15 cellular contexts compared by ENCODE assay signal in genomic region chr9:120689860-120690259, GRCh38. TPM values are rescaled to one million over a fixed set of nuclear protein-coding genes. Genes with fewer than 3 reads are reported as not detected.
A peak's percentile ranks its signal among the peaks of the same experiment; 100 is the strongest.
DNase-seq lines count a peak whose midpoint lies in the region; ATAC-seq and TF ChIP-seq lines count a peak whose summit lies in the region.
"Had no signal": no experiment of that assay in that cellular context is flagged by ENCODE, and none has a peak within 500 bp of the region (broad histone marks: within the 10 kb centered on the region; RNA-seq: fewer than 3 reads in every experiment).

No MANE protein-coding gene starts in this region.

- no peaks in the 10 kb centered on the region for H3K9me3 ChIP-seq in right cardiac atrium (ENCODE audit: control insufficient read depth, low read length)
- no peaks in the 10 kb centered on the region for H3K9me3 ChIP-seq in mucosa of descending colon
- H3K9me3 ChIP-seq: lower lobe of right lung, prostate gland, SJCRH30 had no signal

- H3K27ac ChIP-seq in right cardiac atrium (ENCODE audit: low read length), result no peak overlapping the region
- H3K27ac ChIP-seq: lower lobe of right lung, prostate gland, SJCRH30 had no signal

- H3K4me3 ChIP-seq in right cardiac atrium (ENCODE audit: low read length) (no peak overlapping the region), mucosa of descending colon (no peak overlapping the region)
- H3K4me3 ChIP-seq: lower lobe of right lung, prostate gland, SJCRH30 had no signal

- no peak for ATAC-seq in right cardiac atrium
- no peak for ATAC-seq in mucosa of descending colon
- ATAC-seq: lower lobe of right lung had no signal

- in situ Hi-C loops in SK-MEL-5 (cut with HindIII; ENCODE audit: low pct_unique_long_range_greater_than_20kb, low sequenced_read_pairs), result no loop called here

- no peaks in the 10 kb centered on the region for H3K36me3 ChIP-seq in mucosa of descending colon (ENCODE audit: low read depth)
- H3K36me3 ChIP-seq: lower lobe of right lung, prostate gland, SJCRH30 had no signal

- peak; percentile 72 for DNase-seq in Ammon's horn (ENCODE audit: low spot score)
- DNase-seq in NCI-H1417 (lab: John Stamatoyannopoulos, UW), result peak; percentile 36 to 93 (median 71)
- peak; percentile 76 for DNase-seq in SK-MEL-5 (ENCODE audit: low read depth, low spot score)
- DNase-seq in kidney tubule cell (ENCODE audit: low spot score), result peak; percentile 25
- DNase-seq in right cardiac atrium, result no peak
- no peak for DNase-seq in stimulated activated CD4-positive, alpha-beta T cell treated with anti-CD3 and anti-CD28 coated beads, Interleukin-2, amount 100 ng/mL, for 48 hours
- DNase-seq in cardiac septum (ENCODE audit: low spot score), result no peak
- no peak for DNase-seq in mucosa of descending colon
- DNase-seq: activated CD4-positive, CD25-positive, alpha-beta regulatory T cell; AML-193; GF-D8; glutamatergic neuron; lower lobe of right lung had no signal

- H3K4me1 ChIP-seq in right cardiac atrium (ENCODE audit: control insufficient read depth, insufficient read depth, low read length), result no peaks in the 10 kb centered on the region
- no peaks in the 10 kb centered on the region for H3K4me1 ChIP-seq in mucosa of descending colon (ENCODE audit: low read depth)
- H3K4me1 ChIP-seq: prostate gland had no signal

- 72% methylated on average over 3 of the region's 3 CpGs for WGBS in right cardiac atrium

- intact Hi-C loops in right cardiac atrium (cut with DNase I) (no loop called here), cardiac septum (cut with DNase I) (no loop called here), mucosa of descending colon (cut with DNase I, micrococcal nuclease) (no loop called here)

- no peak for TF ChIP-seq CTCF in mucosa of descending colon (IDR thresholded peaks at IDR 0.05)

- no peaks in the 10 kb centered on the region for H3K27me3 ChIP-seq in right cardiac atrium (ENCODE audit: control insufficient read depth, insufficient read depth)
- H3K27me3 ChIP-seq: SJCRH30 had no signal

RNA-seq across cellular contexts. Expression of gene MEGF9, which starts 24.4 kb away (rescaled TPM):
- total RNA-seq in SK-MEL-5 (2014; rRNA removed; shearing (Covaris generic)), result 23.6 and 24.1 TPM in 2 replicates
- 25.3 and 35.6 TPM in 2 replicates for polyA plus RNA-seq in SK-MEL-5 (2015; cell fraction: cytosol; rRNA removed)
- 6.6 and 8.9 TPM in 2 replicates for polyA plus RNA-seq in SK-MEL-5 (2015; cell fraction: nucleus; rRNA removed)
- total RNA-seq in right cardiac atrium, result 10 to 100 TPM; 11.5 to 15.1 (median 13.7) TPM
- polyA plus RNA-seq in right cardiac atrium, result 6.2 TPM
- total RNA-seq in cardiac septum, result 8.2 TPM
- total RNA-seq in mucosa of descending colon, result 10 to 100 TPM in 1 of 3 donors, 1 to 10 TPM in 2; 6.3 to 16.7 (median 9.3) TPM

Comparison
In these comparisons a context has a peak if more than half of its experiments do, and no peak if none do; other contexts are left out.
1. DNase-seq: peak in Ammon's horn (single experiment), NCI-H1417 (3 of 3), SK-MEL-5 (single experiment) and kidney tubule cell (single experiment); none in right cardiac atrium (0 of 3), stimulated activated CD4-positive, alpha-beta T cell treated with anti-CD3 and anti-CD28 coated beads, Interleukin-2, amount 100 ng/mL, for 48 hours (0 of 2), cardiac septum (single experiment) and mucosa of descending colon (0 of 3).